Comparison of ENCODE assay signal across 20 cellular contexts in the genomic region with DNA sequence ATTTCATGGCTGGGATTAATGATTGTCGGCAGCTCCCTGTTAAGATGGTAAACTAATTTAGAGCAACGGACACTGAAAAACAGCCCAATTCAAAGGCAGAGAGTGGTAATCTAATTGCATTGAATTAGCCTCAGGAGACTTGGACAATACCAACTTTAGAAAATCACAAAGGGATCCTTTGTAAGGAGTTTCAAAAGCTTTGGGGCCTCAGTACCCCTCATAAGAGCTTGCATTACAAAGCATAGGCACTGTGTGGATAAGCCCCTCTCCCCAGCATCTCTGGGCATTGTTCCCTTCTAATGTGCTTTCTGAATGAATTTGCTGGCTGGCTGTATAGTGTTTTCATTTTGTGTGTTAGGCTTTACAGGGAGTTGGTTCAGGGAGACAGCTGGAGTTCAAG. TPM values are rescaled to one million over a fixed set of nuclear protein-coding genes. Genes with fewer than 3 reads are reported as not detected.
"Had no signal": no experiment of that assay in that cellular context is flagged by ENCODE, and none has a peak within 500 bp of the region (broad histone marks: within the 10 kb centered on the region; RNA-seq: fewer than 3 reads in every experiment).

No MANE protein-coding gene starts in this region.

- H3K4me1 ChIP-seq: ascending aorta, gastroesophageal sphincter, prostate gland, suprapubic skin had no signal

- DNase-seq: activated CD4-positive, alpha-beta T cell treated with anti-CD3 and anti-CD28 coated beads, Interleukin-2, amount 10 ng/mL, durations not matched to agents 7 days and 5 days; activated CD8-positive, alpha-beta memory T cell treated with anti-CD3 and anti-CD28 coated beads, Interleukin-2, amount 50 U/mL, for 4 hours; activated effector memory CD4-positive, alpha-beta T cell treated with anti-CD3 and anti-CD28 coated beads, Interleukin-2, amount 50 U/mL, for 16 hours; activated naive CD4-positive, alpha-beta T cell treated with anti-CD3 and anti-CD28 coated beads, Interleukin-2, amount 50 U/mL, for 16 hours; activated T-cell treated with anti-CD3 and anti-CD28 coated beads, Interleukin-2, amount 50 U/mL, for 72 hours; heart left ventricle; right cardiac atrium; stimulated activated naive CD8-positive, alpha-beta T cell treated with anti-CD3 and anti-CD28 coated beads, Interleukin-15, amount 100 ng/mL, for 72 hours had no signal

- H3K27ac ChIP-seq: ascending aorta, coronary artery, gastroesophageal sphincter, heart left ventricle, prostate gland, skin epidermis, suprapubic skin had no signal

- H3K4me3 ChIP-seq: ascending aorta, coronary artery, gastroesophageal sphincter, heart left ventricle, prostate gland, skin epidermis, suprapubic skin had no signal

- ATAC-seq: activated CD4-positive, CD25-positive, alpha-beta regulatory T cell treated with anti-CD3 and anti-CD28 coated beads, Interleukin-2, amount 50 U/mL, for 24 hours; activated T-cell treated with anti-CD3 and anti-CD28 coated beads, Interleukin-2, amount 50 U/mL, for 72 hours; esophagus mucosa; gastroesophageal sphincter; heart left ventricle; right cardiac atrium; stimulated activated naive CD8-positive, alpha-beta T cell treated with anti-CD3 and anti-CD28 coated beads, Interleukin-15, amount 100 ng/mL, for 72 hours had no signal

- H3K27me3 ChIP-seq: ascending aorta, suprapubic skin had no signal

- H3K36me3 ChIP-seq: ascending aorta, gastroesophageal sphincter, heart left ventricle, prostate gland, suprapubic skin had no signal

- H3K9me3 ChIP-seq: ascending aorta, gastroesophageal sphincter, heart left ventricle, prostate gland, suprapubic skin had no signal

RNA-seq across cellular contexts. Expression of a gene that starts 6.7 kb away (rescaled TPM):
- total RNA-seq: activated CD4-positive, alpha-beta T cell treated with anti-CD3 and anti-CD28 coated beads, Interleukin-2, amount 10 ng/mL, durations not matched to agents 7 days and 5 days; activated T-cell treated with anti-CD3 and anti-CD28 coated beads, Interleukin-2, amount 50 U/mL, for 72 hours; ascending aorta; esophagus mucosa; gastroesophageal sphincter; heart left ventricle; liver; mononuclear cell; osteocyte; prostate gland; right cardiac atrium; suprapubic skin had no signal
- polyA plus RNA-seq: heart left ventricle, liver, neural cell, right cardiac atrium had no signal
